ENCODE assay signal across 18 cellular contexts in the genomic region with DNA sequence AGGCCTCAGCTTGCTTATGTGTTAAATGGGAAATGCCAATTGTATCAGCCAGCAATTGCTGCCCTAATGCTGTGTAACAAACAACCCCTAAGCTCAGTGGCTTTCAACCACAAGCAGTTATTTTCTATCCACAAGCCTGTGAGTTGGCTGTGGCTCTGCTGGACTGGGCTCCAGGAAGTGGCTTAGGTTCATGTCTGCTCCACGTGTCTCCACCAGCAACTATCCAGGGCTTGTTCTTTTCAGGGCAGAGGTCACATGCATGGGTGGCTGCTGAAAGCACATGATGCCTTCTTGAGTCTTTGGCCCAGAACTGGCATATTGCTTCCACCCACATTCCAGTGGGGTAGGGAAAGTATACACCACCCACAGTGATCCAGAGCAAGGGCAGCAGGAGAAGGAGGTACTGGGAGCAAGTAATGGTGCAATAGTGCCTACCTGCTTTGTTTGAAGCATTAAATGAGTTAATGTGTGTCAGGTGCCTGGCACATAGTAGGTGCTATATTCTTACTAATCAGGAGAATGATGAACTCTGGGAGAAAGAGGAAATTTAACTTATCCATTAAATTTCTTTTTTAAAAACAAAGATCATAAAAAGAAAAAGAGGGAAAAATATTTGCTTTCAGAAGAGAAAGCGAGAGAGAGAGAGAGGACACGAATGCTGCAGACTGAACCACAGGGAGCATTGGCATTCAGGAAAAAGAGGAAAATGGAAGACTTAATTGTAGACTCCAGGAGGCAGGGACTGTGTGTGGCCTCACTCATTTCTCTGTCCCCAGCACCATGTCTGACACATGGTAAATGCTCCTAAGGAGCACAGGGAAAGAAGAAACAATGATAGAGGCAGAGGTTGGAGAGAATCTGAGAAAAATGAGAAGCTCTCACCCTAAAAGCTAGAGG. TPM values are rescaled to one million over a fixed set of nuclear protein-coding genes. Genes with fewer than 3 reads are reported as not detected.
DNase-seq lines count a peak whose midpoint lies in the region; ATAC-seq, FAIRE-seq and TF ChIP-seq lines count a peak whose summit lies in the region.
"Had no signal": no experiment of that assay in that cellular context is flagged by ENCODE, and none has a peak within 500 bp of the region (broad histone marks: within the 10 kb centered on the region; RNA-seq: fewer than 3 reads in every experiment).

No MANE protein-coding gene starts in this region.

- H3K9me3 Mint-ChIP-seq in stimulated activated memory B cell treated with anti-CD40 and anti-IgM and Interleukin-4, amounts not matched to agents 10 μg/mL and 1 μg/mL and 100 μg/mL, for 72 hours, result no peaks in the 10 kb centered on the region
- H3K9me3 Mint-ChIP-seq: memory B cell had no signal

- H3K9me3 ChIP-seq in body of pancreas (no peaks in the 10 kb centered on the region), small intestine (ENCODE audit: control insufficient read depth, low read depth) (no peaks in the 10 kb centered on the region)

- H3K4me1 Mint-ChIP-seq in stimulated activated memory B cell treated with anti-CD40 and anti-IgM and Interleukin-4, amounts not matched to agents 10 μg/mL and 1 μg/mL and 100 μg/mL, for 72 hours, result peaks cover 16% of the 10 kb centered on the region

- FAIRE-seq in HTR-8/SVneo (lab: Jason Lieb, UNC) (peak; percentile 49), small intestine (lab: Jason Lieb, UNC) (no peak)

- no peaks in the 10 kb centered on the region for H3K36me3 ChIP-seq in body of pancreas (replicated peaks in 1 of 2; ENCODE audit: insufficient read depth in 1 of 2, low read depth in 2 of 2)
- no peaks in the 10 kb centered on the region for H3K36me3 ChIP-seq in small intestine (ENCODE audit: control insufficient read depth in 2 of 2, insufficient read depth in 2 of 2, low read length in 2 of 2)

- WGBS in body of pancreas, 2 donors, result 52 to 69% methylated on average over 3 of the region's 3 CpGs
- 61 to 67% (median 62%) methylated on average over 3 of the region's 3 CpGs for WGBS in small intestine, 3 donors

- no peak for ATAC-seq in body of pancreas
- no peak for ATAC-seq in GM18861 (IDR thresholded peaks at IDR 0.05; ENCODE audit: unreplicated experiment)
- no peak for ATAC-seq in stimulated activated memory B cell treated with anti-CD40 and anti-IgM and Interleukin-4, amounts not matched to agents 10 μg/mL and 1 μg/mL and 100 μg/mL, for 72 hours

- peak in 1 of 3 donors; percentile 21 for TF ChIP-seq POLR2A in body of pancreas (IDR thresholded peaks at IDR 0.05)

- H3K4me1 ChIP-seq in body of pancreas (peaks cover 28% of the 10 kb centered on the region), small intestine (ENCODE audit: control insufficient read depth in 2 of 2, insufficient read depth in 1 of 2, low read depth in 1 of 2, low read length in 1 of 2) (peaks cover 4 to 5% of the 10 kb centered on the region in 2 donors)

- intact Hi-C loops in body of pancreas (cut with DNase I), result no loop called here

- TF ChIP-seq CTCF in body of pancreas (IDR thresholded peaks at IDR 0.05), result no peak

- H3K27me3 ChIP-seq in body of pancreas (no peaks in the 10 kb centered on the region), small intestine (ENCODE audit: control insufficient read depth in 2 of 2, insufficient read depth in 2 of 2, low read length in 2 of 2) (no peaks in the 10 kb centered on the region)

- H3K27ac ChIP-seq in body of pancreas, result peak overlapping the region; percentile 89 to 96 (median 95)
- peak overlapping the region; percentile 51 to 83 for H3K27ac ChIP-seq in small intestine (ENCODE audit: low read depth in 1 of 2, low read length in 1 of 2)

- no peak overlapping the region for H3K27ac Mint-ChIP-seq in stimulated activated memory B cell treated with anti-CD40 and anti-IgM and Interleukin-4, amounts not matched to agents 10 μg/mL and 1 μg/mL and 100 μg/mL, for 72 hours
- H3K27ac Mint-ChIP-seq: B cell, memory B cell had no signal

- H3K4me3 ChIP-seq in body of pancreas (no peak overlapping the region), small intestine (ENCODE audit: low read depth in 1 of 2, low read length in 2 of 2) (no peak overlapping the region)

- H3K4me3 Mint-ChIP-seq in stimulated activated memory B cell treated with anti-CD40 and anti-IgM and Interleukin-4, amounts not matched to agents 10 μg/mL and 1 μg/mL and 100 μg/mL, for 72 hours, result no peak overlapping the region
- H3K4me3 Mint-ChIP-seq: B cell, memory B cell had no signal

- no peak for DNase-seq in HTR-8/SVneo (ENCODE audit: insufficient read length, low spot score)
- DNase-seq in body of pancreas, result peak in 3 of 4 donors; percentile 36 to 46 (median 44)
- peak; percentile 4 for DNase-seq in iPS-NIHi7 (ENCODE audit: extremely low spot score)
- DNase-seq in small intestine, result peak; percentile 90
- DNase-seq in activated CD4-positive, alpha-beta T cell treated with anti-CD3 and anti-CD28 coated beads for 4 hours, result no peak
- no peak for DNase-seq in NCI-H1105 treated with DMSO at 0.1 percent for 48 hours (lab: John Stamatoyannopoulos, UW)
- DNase-seq: activated CD4-positive, alpha-beta T cell treated with anti-CD3 and anti-CD28 coated beads, Interleukin-2, amount 50 U/mL, for 48 hours; activated naive CD4-positive, alpha-beta T cell treated with anti-CD3 and anti-CD28 coated beads, Interleukin-2, amount 50 U/mL, for 16 hours; caudate nucleus; DMS79; KBM-7; NCI-H187 treated with DMSO at 0.1 percent for 48 hours; NCI-H526 treated with DMSO at 0.1 percent for 48 hours; stimulated activated CD4-positive, alpha-beta T cell treated with anti-CD3 and anti-CD28 coated beads, Interleukin-2, amount 100 ng/mL, for 24 hours had no signal

- peaks cover 12% of the 10 kb centered on the region for H3K27me3 Mint-ChIP-seq in stimulated activated memory B cell treated with anti-CD40 and anti-IgM and Interleukin-4, amounts not matched to agents 10 μg/mL and 1 μg/mL and 100 μg/mL, for 72 hours

- H3K36me3 Mint-ChIP-seq in stimulated activated memory B cell treated with anti-CD40 and anti-IgM and Interleukin-4, amounts not matched to agents 10 μg/mL and 1 μg/mL and 100 μg/mL, for 72 hours, result no peaks in the 10 kb centered on the region

RNA-seq across cellular contexts. Expression of a gene that starts 25.2 kb away (rescaled TPM):
- 1 to 10 TPM; 3.6 to 6.0 TPM for total RNA-seq in body of pancreas
- polyA plus RNA-seq in small intestine, result 1 to 10 TPM; 1.6 to 3.6 (median 2.0) TPM

Comparison
In these comparisons a context has a peak if more than half of its experiments do, and no peak if none do; other contexts are left out.
1. DNase-seq: peak in body of pancreas (3 of 4), iPS-NIHi7 (single experiment) and small intestine (single experiment); none in HTR-8/SVneo (single experiment), activated CD4-positive, alpha-beta T cell treated with anti-CD3 and anti-CD28 coated beads for 4 hours (0 of 2) and NCI-H1105 treated with DMSO at 0.1 percent for 48 hours (single experiment).